In genomic region chr10:70797840-70798239, GRCh38 we compare ENCODE assay signal across 22 cellular contexts. TPM values are rescaled to one million over a fixed set of nuclear protein-coding genes. Genes with fewer than 3 reads are reported as not detected.
DNase-seq lines count a peak whose midpoint lies in the region; ATAC-seq, FAIRE-seq and TF ChIP-seq lines count a peak whose summit lies in the region.
"Had no signal": no experiment of that assay in that cellular context is flagged by ENCODE, and none has a peak within 500 bp of the region (broad histone marks: within the 10 kb centered on the region; RNA-seq: fewer than 3 reads in every experiment).

No MANE protein-coding gene starts in this region.

- no peak for TF ChIP-seq POLR2A in K562 (conservative IDR thresholded peaks at IDR 0.05)
- TF ChIP-seq POLR2A in vagina (IDR thresholded peaks at IDR 0.05) = no peak

- BruUV-seq in K562 (replicated peaks; lab: Mats Ljungman, UMichigan) = no TSS peak

- ATAC-seq in K562 (peak; percentile 98), HG03354 (IDR thresholded peaks at IDR 0.05; ENCODE audit: poor library complexity, severe bottlenecking, unreplicated experiment) (no peak)
- ATAC-seq: CD8-positive, alpha-beta T cell; GM12878 had no signal

- no peak for TF ChIP-seq RAD21 in K562 (CRISPR knock-in tag; conservative IDR thresholded peaks at IDR 0.05 in 1 of 2, IDR thresholded peaks at IDR 0.05 in 1 of 2)

- peaks cover 0 to 33% (median 3%) of the 10 kb centered on the region in 11 experiments; a peak in 11 of 22 replicates for H3K9me3 ChIP-seq in BLaER1 treated with 17β-estradiol and CSF1 and Interleukin-3, amounts not matched to agents 10 nM and 100 nM (replicated peaks in 1 of 11)
- no peaks in the 10 kb centered on the region for H3K9me3 ChIP-seq in K562 (replicated peaks; ENCODE audit: control insufficient read depth, insufficient read depth, low read depth, low read length)
- H3K9me3 ChIP-seq in iPS DF 6.9 (ENCODE audit: control insufficient read depth, insufficient read depth, low read length) = no peaks in the 10 kb centered on the region
- no peaks in the 10 kb centered on the region for H3K9me3 ChIP-seq in vagina
- H3K9me3 ChIP-seq: Caco-2 had no signal

- H3K4me2 ChIP-seq in BLaER1 treated with 17β-estradiol and CSF1 and Interleukin-3, amounts not matched to agents 10 nM and 100 nM = peak overlapping the region in 6 of 11 experiments; percentile 62 to 73 (median 68); a peak in 12 of 22 replicates
- H3K4me2 ChIP-seq in K562 (ENCODE audit: insufficient read depth, low read length) = peak overlapping the region; percentile 56

- H3K4me3 ChIP-seq in BLaER1 treated with 17β-estradiol and CSF1 and Interleukin-3, amounts not matched to agents 10 nM and 100 nM = no peak overlapping the region
- no peak overlapping the region for H3K4me3 ChIP-seq in K562
- H3K4me3 ChIP-seq in iPS DF 6.9 (ENCODE audit: low read length) = peak overlapping the region; percentile 12; the same call in 1 of the 2 replicates
- no peak overlapping the region for H3K4me3 ChIP-seq in vagina
- H3K4me3 ChIP-seq: GM12878, GM23248 had no signal

- CTCF ChIA-PET in K562 (lab: Yijun Ruan, JAX; ENCODE audit: low intra/inter-chr PET ratio) = no interaction called here

- intact Hi-C loops in K562 (cut with micrococcal nuclease) = no loop called here
- intact Hi-C loops in vagina (cut with DNase I) = no loop called here

- in situ Hi-C loops in K562 (cut with MboI) = no loop called here

- H4K20me1 ChIP-seq in BLaER1 treated with 17β-estradiol and CSF1 and Interleukin-3, amounts not matched to agents 10 nM and 100 nM = no peaks in the 10 kb centered on the region
- no peaks in the 10 kb centered on the region for H4K20me1 ChIP-seq in K562 (replicated peaks; ENCODE audit: control insufficient read depth, insufficient read depth, low read length)

- POLR2A ChIA-PET in K562 (lab: Yijun Ruan, JAX) = interaction anchor here (0.7 to 1.5 kb wide), 5 partner anchors 12 to 45 kb away, joined by 3 to 5 read pairs (median 3); no protein-coding TSS in a partner anchor

- no peaks in the 10 kb centered on the region for H3K9me1 ChIP-seq in K562 (ENCODE audit: control insufficient read depth, insufficient read depth, low read length)

- H2AFZ ChIP-seq in K562 (ENCODE audit: low read depth, low read length) = peak overlapping the region; percentile 72
- H2AFZ ChIP-seq: GM23248 had no signal

- DNase-seq in K562 (ENCODE audit: extremely low read depth in 1 of 4, low spot score in 3 of 4) (peak in 2 of 4 experiments; percentile 65 to 74), iPS DF 6.9 (ENCODE audit: low read depth, low spot score) (no peak), vagina (ENCODE audit: extremely low spot score in 2 of 2) (peak; percentile 56 to 81), dermis blood vessel endothelial cell (no peak)
- DNase-seq: Caco-2; CD4-positive, CD25-positive, alpha-beta regulatory T cell; CD8-positive, alpha-beta T cell; DMS79; EL; GDM1; GM23248; H7; HCEC 1CT had no signal

- TF ChIP-seq CTCF in K562 (IDR thresholded peaks at IDR 0.05 in 2 of 3, conservative IDR thresholded peaks at IDR 0.05 in 1 of 3; ENCODE audit: insufficient read depth in 2 of 3, low read depth in 1 of 3, low read length in 3 of 3) (no peak), vagina (IDR thresholded peaks at IDR 0.05) (no peak)

- peak overlapping the region in 5 of 11 experiments; percentile 10 to 52 (median 34); a peak in 6 of 22 replicates for H3K27ac ChIP-seq in BLaER1 treated with 17β-estradiol and CSF1 and Interleukin-3, amounts not matched to agents 10 nM and 100 nM
- H3K27ac ChIP-seq in K562 (ENCODE audit: extremely low read depth, low read depth, low read length) (0 out of 3 replicates have a peak overlapping the region, but pooled peaks have one; percentile 6), iPS DF 6.9 (ENCODE audit: low read length) (no peak overlapping the region), vagina (no peak overlapping the region)
- H3K27ac ChIP-seq: C4-2B, GM23248 had no signal

- H3K4me1 ChIP-seq in BLaER1 treated with 17β-estradiol and CSF1 and Interleukin-3, amounts not matched to agents 10 nM and 100 nM = peaks cover 0 to 31% (median 20%) of the 10 kb centered on the region in 10 experiments; a peak in 14 of 20 replicates
- H3K4me1 ChIP-seq in K562 (replicated peaks in 1 of 2; ENCODE audit: control insufficient read depth in 2 of 2, insufficient read depth in 2 of 2, low read length in 2 of 2) = peaks cover 6 to 10% of the 10 kb centered on the region in 2 experiments; a peak in 3 of 5 replicates
- H3K4me1 ChIP-seq in iPS DF 6.9 (ENCODE audit: control insufficient read depth, insufficient read depth, low read length) = no peaks in the 10 kb centered on the region; the same call in 1 of the 2 replicates
- no peaks in the 10 kb centered on the region for H3K4me1 ChIP-seq in vagina
- H3K4me1 ChIP-seq: Caco-2 had no signal

- H3K9ac ChIP-seq in BLaER1 treated with 17β-estradiol and CSF1 and Interleukin-3, amounts not matched to agents 10 nM and 100 nM = no peak overlapping the region
- H3K9ac ChIP-seq in K562 (ENCODE audit: insufficient read depth in 1 of 2, low read depth in 2 of 2, low read length in 2 of 2) = peak overlapping the region in 1 of 2 experiments; percentile 66; a peak in 2 of 4 replicates
- H3K9ac ChIP-seq: GM23248 had no signal

- H3K27me3 ChIP-seq in BLaER1 treated with 17β-estradiol and CSF1 and Interleukin-3, amounts not matched to agents 10 nM and 100 nM = no peaks in the 10 kb centered on the region
- H3K27me3 ChIP-seq in K562 (ENCODE audit: control insufficient read depth in 2 of 2, insufficient read depth in 2 of 2, low read length in 2 of 2) (no peaks in the 10 kb centered on the region), iPS DF 6.9 (ENCODE audit: control insufficient read depth, insufficient read depth, low read length) (no peaks in the 10 kb centered on the region), vagina (no peaks in the 10 kb centered on the region)

- no peaks in the 10 kb centered on the region for H3K36me3 ChIP-seq in BLaER1 treated with 17β-estradiol and CSF1 and Interleukin-3, amounts not matched to agents 10 nM and 100 nM
- H3K36me3 ChIP-seq in K562 (ENCODE audit: control insufficient read depth, insufficient read depth, low read length) (no peaks in the 10 kb centered on the region), iPS DF 6.9 (ENCODE audit: control insufficient read depth, insufficient read depth, low read length) (no peaks in the 10 kb centered on the region), vagina (no peaks in the 10 kb centered on the region)

- H3K79me2 ChIP-seq in K562 (ENCODE audit: control insufficient read depth, insufficient read depth, low read length) = no peaks in the 10 kb centered on the region

- 3% methylated on average over 7 of the region's 7 CpGs for WGBS in K562 (ENCODE audit: insufficient coverage, low coverage, missing lambda C conversion rate)
- no CpG with 5 or more reads among the region's 7 CpGs for WGBS in iPS DF 6.9 (ENCODE audit: insufficient coverage, insufficient read length)

- FAIRE-seq in K562 (lab: Jason Lieb, UNC) = peak; percentile 81
- FAIRE-seq: GM12878, GM19239, H1 had no signal

- TF ChIP-seq EP300 in K562 (IDR thresholded peaks at IDR 0.05; ENCODE audit: low read length) = no peak

TF ChIP-seq in K562, 482 proteins besides CTCF, POLR2A, EP300 and RAD21 (continues in another document):
- TF ChIP-seq PHF20 (IDR thresholded peaks at IDR 0.05; ENCODE audit: partially characterized antibody) (no peak), CTBP1 (IDR thresholded peaks at IDR 0.05; ENCODE audit: borderline replicate concordance) (peak; percentile 72; the same call in 1 of the 2 replicates), ZBTB7A (IDR thresholded peaks at IDR 0.05; ENCODE audit: borderline replicate concordance, control insufficient read depth, low read depth, low read length) (peak; percentile 48; the same call in 1 of the 2 replicates), MAFF (IDR thresholded peaks at IDR 0.05; ENCODE audit: low read length) (peak; percentile 71)

RNA-seq across cellular contexts. Expression of gene TBATA, which starts 12.7 kb away (rescaled TPM):
- total RNA-seq in K562 (2011; cell fraction: chromatin; rRNA removed; ENCODE audit: low replicate concordance) = not detected in 2 replicates
- not detected in 2 replicates for total RNA-seq in K562 (2011; cell fraction: nucleolus; rRNA removed)
- total RNA-seq in K562 (2011; cell fraction: nucleoplasm; rRNA removed) = not detected in 2 replicates
- total RNA-seq in K562 (2014; rRNA removed) = not detected in 2 replicates
- total RNA-seq in K562 (2014; rRNA removed; fragmentation: Illumina TruSeq; extraction: Trizol) = not detected in 2 replicates
- total RNA-seq in K562 (2015; rRNA removed; fragmentation: Illumina TruSeq; extraction: Trizol) = not detected in 2 replicates
- total RNA-seq in K562 (2021) = not detected in 2 replicates
- polyA plus RNA-seq in K562 (2011; rRNA removed) = not detected in 2 replicates
- not detected in 2 replicates for polyA plus RNA-seq in K562 (2011; cell fraction: cytosol; rRNA removed)
- not detected in 2 replicates for polyA plus RNA-seq in K562 (2011; cell fraction: nucleus; rRNA removed)
- not detected in 2 replicates for polyA plus RNA-seq in K562 (2012)
- not detected in 2 replicates for polyA plus RNA-seq in K562 (2014; fragmentation: Illumina TruSeq; extraction: Trizol)
- not detected for polyA plus RNA-seq in K562 (2014; fragmentation: Nextera tagmentation; extraction: Ambion mirVana)
- not detected in 2 replicates for polyA plus RNA-seq in K562 (2014; rRNA removed)
- polyA minus RNA-seq in K562 (2011; rRNA and poly(A)+ RNA removed) = not detected in 2 replicates
- not detected in 2 replicates for polyA minus RNA-seq in K562 (2011; cell fraction: cytosol; rRNA and poly(A)+ RNA removed)
- polyA minus RNA-seq in K562 (2011; cell fraction: nucleus; rRNA and poly(A)+ RNA removed) = not detected in 2 replicates
- not detected for total RNA-seq in vagina
- not detected in 2 replicates for total RNA-seq in dermis blood vessel endothelial cell
- total RNA-seq: A172; A673; Caco-2; CD4-positive, CD25-positive, alpha-beta regulatory T cell; CD8-positive, alpha-beta T cell; GM12878; GM23248; H1; H7 had no signal
- polyA plus RNA-seq: BJ; CD4-positive, CD25-positive, alpha-beta regulatory T cell; GM12878; GM23248; H1 had no signal

RNA-seq across cellular contexts. Expression of gene SGPL1, which starts 17.9 kb away (rescaled TPM):
- 37.0 and 55.4 TPM in 2 replicates for total RNA-seq in K562 (2011; cell fraction: chromatin; rRNA removed; ENCODE audit: low replicate concordance)
- total RNA-seq in K562 (2011; cell fraction: nucleolus; rRNA removed) = 23.6 and 26.2 TPM in 2 replicates
- total RNA-seq in K562 (2011; cell fraction: nucleoplasm; rRNA removed) = 42.4 and 57.2 TPM in 2 replicates
- total RNA-seq in K562 (2014; rRNA removed) = 7.2 and 7.8 TPM in 2 replicates
- total RNA-seq in K562 (2014; rRNA removed; fragmentation: Illumina TruSeq; extraction: Trizol) = 11.2 and 12.6 TPM in 2 replicates
- 8.7 and 9.2 TPM in 2 replicates for total RNA-seq in K562 (2015; rRNA removed; fragmentation: Illumina TruSeq; extraction: Trizol)
- total RNA-seq in K562 (2021) = 11.4 and 18.0 TPM in 2 replicates
- polyA plus RNA-seq in K562 (2011; rRNA removed) = 6.8 and 9.5 TPM in 2 replicates
- polyA plus RNA-seq in K562 (2011; cell fraction: cytosol; rRNA removed) = 4.0 and 6.0 TPM in 2 replicates
- 10.9 and 11.4 TPM in 2 replicates for polyA plus RNA-seq in K562 (2011; cell fraction: nucleus; rRNA removed)
- 6.8 and 10.3 TPM in 2 replicates for polyA plus RNA-seq in K562 (2012)
- polyA plus RNA-seq in K562 (2014; fragmentation: Illumina TruSeq; extraction: Trizol) = 6.3 and 6.5 TPM in 2 replicates
- polyA plus RNA-seq in K562 (2014; fragmentation: Nextera tagmentation; extraction: Ambion mirVana) = 1 to 10 TPM; 8.5 to 9.1 TPM
- polyA plus RNA-seq in K562 (2014; rRNA removed) = 5.3 and 6.0 TPM in 2 replicates
- polyA minus RNA-seq in K562 (2011; rRNA and poly(A)+ RNA removed) = 26.6 and 27.8 TPM in 2 replicates
- 5.7 and 6.1 TPM in 2 replicates for polyA minus RNA-seq in K562 (2011; cell fraction: cytosol; rRNA and poly(A)+ RNA removed)
- 7.0 and 12.2 TPM in 2 replicates for polyA minus RNA-seq in K562 (2011; cell fraction: nucleus; rRNA and poly(A)+ RNA removed)
- total RNA-seq in vagina = 33.1 TPM
- total RNA-seq in dermis blood vessel endothelial cell = 15.0 and 15.8 TPM in 2 replicates

Comparison
In these comparisons a context has a peak if more than half of its experiments do, and no peak if none do; other contexts are left out.
1. DNase-seq: peak in vagina (2 of 2); none in iPS DF 6.9 (single experiment) and dermis blood vessel endothelial cell (single experiment).